In the genomic region with DNA sequence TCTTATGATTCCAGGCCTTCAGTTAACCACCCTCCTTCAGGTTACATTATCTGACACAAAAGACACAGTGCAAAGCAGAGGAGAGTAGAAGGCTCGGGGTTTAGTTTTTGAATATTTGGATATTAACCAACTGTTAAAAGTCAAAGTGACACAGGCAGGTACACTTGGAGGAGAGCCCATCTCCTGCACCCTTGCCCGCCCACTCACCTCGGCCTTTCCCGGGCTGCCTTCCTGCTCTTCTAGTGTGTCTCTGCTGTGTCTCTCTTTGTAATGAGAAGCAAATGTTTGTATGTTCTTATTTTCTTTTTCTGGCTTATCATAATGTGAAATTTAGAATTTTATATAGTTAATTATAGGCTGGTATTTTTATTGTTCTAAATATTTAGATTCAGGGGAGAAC, we compare ENCODE assay signal across 20 cellular contexts. TPM values are rescaled to one million over a fixed set of nuclear protein-coding genes. Genes with fewer than 3 reads are reported as not detected.
DNase-seq lines count a peak whose midpoint lies in the region; ATAC-seq and TF ChIP-seq lines count a peak whose summit lies in the region.
"Had no signal": no experiment of that assay in that cellular context is flagged by ENCODE, and none has a peak within 500 bp of the region (broad histone marks: within the 10 kb centered on the region; RNA-seq: fewer than 3 reads in every experiment).

No MANE protein-coding gene starts in this region.

- peaks cover 32% of the 10 kb centered on the region for H3K4me1 Mint-ChIP-seq in activated naive CD8-positive, alpha-beta T cell treated with anti-CD3 and anti-CD28 coated beads, Interleukin-2, amount 50 U/mL, for 24 hours
- peaks cover 28% of the 10 kb centered on the region for H3K4me1 Mint-ChIP-seq in activated naive CD8-positive, alpha-beta T cell treated with anti-CD3 and anti-CD28 coated beads for 36 hours
- peaks cover 6% of the 10 kb centered on the region for H3K4me1 Mint-ChIP-seq in memory B cell
- H3K4me1 Mint-ChIP-seq: B cell, CD14-positive monocyte had no signal

- H3K4me1 ChIP-seq in body of pancreas (peaks cover 7% of the 10 kb centered on the region), thyroid gland (peaks cover 0 to 5% of the 10 kb centered on the region in 2 donors)
- H3K4me1 ChIP-seq: Peyer's patch, SJCRH30 had no signal

- no peak overlapping the region for H3K4me3 Mint-ChIP-seq in activated naive CD8-positive, alpha-beta T cell treated with anti-CD3 and anti-CD28 coated beads, Interleukin-2, amount 50 U/mL, for 24 hours
- no peak overlapping the region for H3K4me3 Mint-ChIP-seq in activated naive CD8-positive, alpha-beta T cell treated with anti-CD3 and anti-CD28 coated beads for 36 hours
- no peak overlapping the region for H3K4me3 Mint-ChIP-seq in memory B cell
- H3K4me3 Mint-ChIP-seq: B cell, CD14-positive monocyte had no signal

- H3K27ac Mint-ChIP-seq in activated naive CD8-positive, alpha-beta T cell treated with anti-CD3 and anti-CD28 coated beads, Interleukin-2, amount 50 U/mL, for 24 hours: peak overlapping the region; percentile 32
- H3K27ac Mint-ChIP-seq in activated naive CD8-positive, alpha-beta T cell treated with anti-CD3 and anti-CD28 coated beads for 36 hours: no peak overlapping the region
- H3K27ac Mint-ChIP-seq in memory B cell: peak overlapping the region; percentile 8
- H3K27ac Mint-ChIP-seq: B cell, CD14-positive monocyte had no signal

- H3K9me3 Mint-ChIP-seq in activated naive CD8-positive, alpha-beta T cell treated with anti-CD3 and anti-CD28 coated beads, Interleukin-2, amount 50 U/mL, for 24 hours: no peaks in the 10 kb centered on the region
- H3K9me3 Mint-ChIP-seq in activated naive CD8-positive, alpha-beta T cell treated with anti-CD3 and anti-CD28 coated beads for 36 hours: no peaks in the 10 kb centered on the region
- no peaks in the 10 kb centered on the region for H3K9me3 Mint-ChIP-seq in memory B cell
- H3K9me3 Mint-ChIP-seq: CD14-positive monocyte had no signal

- in situ Hi-C loops in ACHN (cut with HindIII; ENCODE audit: low pct_ligation_motif_present, low pct_unique_long_range_greater_than_20kb, low sequenced_read_pairs): no loop called here

- H3K36me3 ChIP-seq in body of pancreas (replicated peaks in 1 of 2; ENCODE audit: insufficient read depth in 1 of 2, low read depth in 2 of 2) (no peaks in the 10 kb centered on the region), thyroid gland (peaks cover 5% of the 10 kb centered on the region in 2 donors)
- H3K36me3 ChIP-seq: MG63, SJCRH30 had no signal

- H3K27ac ChIP-seq in body of pancreas: peak overlapping the region in 3 of 4 donors; percentile 11 to 48 (median 33)
- no peak overlapping the region for H3K27ac ChIP-seq in thyroid gland
- H3K27ac ChIP-seq: Peyer's patch, SJCRH30 had no signal

- intact Hi-C loops in body of pancreas (cut with DNase I): no loop called here
- intact Hi-C loops in thyroid gland (cut with DNase I): no loop called here

- no peak for ATAC-seq in activated naive CD8-positive, alpha-beta T cell treated with anti-CD3 and anti-CD28 coated beads, Interleukin-2, amount 50 U/mL, for 24 hours
- ATAC-seq in body of pancreas: no peak
- ATAC-seq in memory B cell (ENCODE audit: low read depth): no peak
- ATAC-seq in GM18907 (IDR thresholded peaks at IDR 0.05; ENCODE audit: unreplicated experiment): no peak
- ATAC-seq: HCT116 had no signal

- H3K27me3 Mint-ChIP-seq in activated naive CD8-positive, alpha-beta T cell treated with anti-CD3 and anti-CD28 coated beads, Interleukin-2, amount 50 U/mL, for 24 hours: no peaks in the 10 kb centered on the region
- no peaks in the 10 kb centered on the region for H3K27me3 Mint-ChIP-seq in activated naive CD8-positive, alpha-beta T cell treated with anti-CD3 and anti-CD28 coated beads for 36 hours
- H3K27me3 Mint-ChIP-seq in memory B cell: no peaks in the 10 kb centered on the region
- H3K27me3 Mint-ChIP-seq: B cell had no signal

- H3K27me3 ChIP-seq in body of pancreas (no peaks in the 10 kb centered on the region), thyroid gland (no peaks in the 10 kb centered on the region)
- H3K27me3 ChIP-seq: MG63, Peyer's patch, SJCRH30 had no signal

- TF ChIP-seq POLR2A in body of pancreas (IDR thresholded peaks at IDR 0.05) (no peak), thyroid gland (IDR thresholded peaks at IDR 0.05) (no peak)

- 41 to 52% methylated on average over 4 of the region's 4 CpGs for WGBS in body of pancreas, 2 donors
- WGBS in thyroid gland, 2 donors: 54 to 59% methylated on average over 4 of the region's 4 CpGs

- peaks cover 39% of the 10 kb centered on the region for H3K36me3 Mint-ChIP-seq in activated naive CD8-positive, alpha-beta T cell treated with anti-CD3 and anti-CD28 coated beads, Interleukin-2, amount 50 U/mL, for 24 hours (ENCODE audit: low read depth)
- H3K36me3 Mint-ChIP-seq in activated naive CD8-positive, alpha-beta T cell treated with anti-CD3 and anti-CD28 coated beads for 36 hours: peaks cover 26% of the 10 kb centered on the region
- peaks cover 34% of the 10 kb centered on the region for H3K36me3 Mint-ChIP-seq in memory B cell

- H3K4me3 ChIP-seq in body of pancreas (no peak overlapping the region), thyroid gland (replicated peaks in 1 of 3) (no peak overlapping the region)
- H3K4me3 ChIP-seq: MG63, Peyer's patch, SJCRH30 had no signal

- H3K9me3 ChIP-seq in body of pancreas: no peaks in the 10 kb centered on the region
- H3K9me3 ChIP-seq in thyroid gland: no peaks in the 10 kb centered on the region
- H3K9me3 ChIP-seq: MG63, Peyer's patch, SJCRH30 had no signal

- no peak for DNase-seq in activated naive CD8-positive, alpha-beta T cell treated with anti-CD3 and anti-CD28 coated beads, Interleukin-2, amount 50 U/mL, for 24 hours
- DNase-seq in activated naive CD8-positive, alpha-beta T cell treated with anti-CD3 and anti-CD28 coated beads for 36 hours: no peak
- DNase-seq in body of pancreas (no peak), memory B cell (ENCODE audit: low spot score in 2 of 2) (no peak), thyroid gland (peak; percentile 26 to 37), ACHN (no peak), AG20443 (ENCODE audit: low spot score) (no peak)
- DNase-seq: GOT3, Kasumi-1, MG63, NCI-H1417 treated with DMSO at 0.1 percent for 48 hours, NCI-H187, NCI-H2171 treated with DMSO at 0.1 percent for 48 hours, NCI-H526, Peyer's patch, SJCRH30 had no signal

- TF ChIP-seq CTCF in body of pancreas (IDR thresholded peaks at IDR 0.05): no peak
- TF ChIP-seq CTCF in thyroid gland (IDR thresholded peaks at IDR 0.05): no peak

RNA-seq across cellular contexts. Expression of gene ZNF236, which starts 35.1 kb away (rescaled TPM):
- total RNA-seq in activated naive CD8-positive, alpha-beta T cell treated with anti-CD3 and anti-CD28 coated beads for 36 hours: 10 to 100 TPM; 12.0 to 14.3 TPM
- total RNA-seq in body of pancreas (10 to 100 TPM in 1 of 2 donors, 1 to 10 TPM in 1; 9.6 to 22.7 TPM), thyroid gland (10 to 100 TPM; 15.6 to 28.0 (median 20.6) TPM)

Comparison
In these comparisons a context has a peak if more than half of its experiments do, and no peak if none do; other contexts are left out.
1. DNase-seq: peak in thyroid gland (2 of 2); none in activated naive CD8-positive, alpha-beta T cell treated with anti-CD3 and anti-CD28 coated beads, Interleukin-2, amount 50 U/mL, for 24 hours (single experiment), activated naive CD8-positive, alpha-beta T cell treated with anti-CD3 and anti-CD28 coated beads for 36 hours (single experiment), body of pancreas (0 of 4), memory B cell (0 of 2), ACHN (single experiment) and AG20443 (single experiment).
2. H3K27ac ChIP-seq: peak in body of pancreas (3 of 4); none in thyroid gland (0 of 3).